ENCODE assay signal across 8 cellular contexts in the genomic region with DNA sequence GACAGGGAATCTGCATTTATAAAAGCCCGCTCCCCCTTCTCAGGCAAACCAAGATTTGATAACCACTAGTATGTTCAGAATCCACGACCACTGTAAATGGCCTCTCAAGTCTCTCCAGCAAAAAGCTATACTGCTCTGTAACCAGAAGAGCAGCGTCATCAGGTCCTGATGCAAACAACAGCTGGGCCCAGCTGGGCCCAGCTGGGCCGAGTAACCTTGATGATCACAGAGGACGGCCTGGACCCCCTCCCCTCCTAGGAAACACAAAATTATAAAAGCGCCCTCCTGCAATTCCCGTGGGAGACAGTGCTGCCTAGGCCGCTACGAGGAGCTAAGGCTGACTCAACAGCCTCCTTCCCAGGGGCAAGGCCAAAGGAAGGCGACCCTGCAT. TPM values are rescaled to one million over a fixed set of nuclear protein-coding genes. Genes with fewer than 3 reads are reported as not detected.
A peak's percentile ranks its signal among the peaks of the same experiment; 100 is the strongest.
DNase-seq lines count a peak whose midpoint lies in the region; ATAC-seq and TF ChIP-seq lines count a peak whose summit lies in the region.

No MANE protein-coding gene starts in this region.

- peak; percentile 23; the same call in 1 of the 2 replicates for TF ChIP-seq CTCF in PC-3 (conservative IDR thresholded peaks at IDR 0.05; ENCODE audit: low read depth, low read length)
- TF ChIP-seq CTCF in epithelial cell of proximal tubule (conservative IDR thresholded peaks at IDR 0.05; ENCODE audit: low read depth, low read length) = no peak
- TF ChIP-seq CTCF in parathyroid adenoma (IDR thresholded peaks at IDR 0.05) = no peak

- peaks cover 34% of the 10 kb centered on the region for H4K20me1 ChIP-seq in PC-3 (ENCODE audit: low read length)

- H3K9me3 ChIP-seq in PC-3 (ENCODE audit: low read length) (no peaks in the 10 kb centered on the region), parathyroid adenoma (ENCODE audit: control insufficient read depth, low read length) (no peaks in the 10 kb centered on the region)

- H3K27me3 ChIP-seq in PC-3 (ENCODE audit: low read length) (no peaks in the 10 kb centered on the region), parathyroid adenoma (ENCODE audit: control insufficient read depth, insufficient read depth, low read length) (no peaks in the 10 kb centered on the region)

- H3K27ac ChIP-seq in PC-3 (ENCODE audit: low read length) = peak overlapping the region; percentile 60
- H3K27ac ChIP-seq in parathyroid adenoma = peak overlapping the region; percentile 92

- peak overlapping the region; percentile 76 for H2AFZ ChIP-seq in PC-3 (ENCODE audit: low read length)
- peak overlapping the region; percentile 100 for H2AFZ ChIP-seq in parathyroid adenoma

- H3F3A ChIP-seq in PC-3 (ENCODE audit: low read length, unreplicated experiment) = no peaks in the 10 kb centered on the region

- H3K4me2 ChIP-seq in PC-3 (ENCODE audit: low read length) (peak overlapping the region; percentile 91), parathyroid adenoma (ENCODE audit: low read length) (peak overlapping the region; percentile 96)

- POLR2A ChIA-PET in PC-3 (lab: Charles Lee; ENCODE audit: unreplicated experiment) = interaction anchor here (0.6 kb wide), 1 partner anchor 87 kb away, joined by 3 read pairs; no protein-coding TSS in a partner anchor

- no peaks in the 10 kb centered on the region for H3K9me2 ChIP-seq in PC-3 (replicated peaks; ENCODE audit: low read length)

- H3K36me3 ChIP-seq in PC-3 (ENCODE audit: low read depth, low read length) (peaks cover 27% of the 10 kb centered on the region), parathyroid adenoma (ENCODE audit: control insufficient read depth, insufficient read depth, low read length) (no peaks in the 10 kb centered on the region)

- peak overlapping the region; percentile 79 for H3K4me3 ChIP-seq in PC-3 (ENCODE audit: low read length)
- H3K4me3 ChIP-seq in epithelial cell of proximal tubule (ENCODE audit: low read depth, low read length) = peak overlapping the region; percentile 77
- H3K4me3 ChIP-seq in parathyroid adenoma (ENCODE audit: low read depth, low read length) = peak overlapping the region; percentile 84

- no peak for DNase-seq in PC-3
- DNase-seq in epithelial cell of proximal tubule (ENCODE audit: low read depth) = no peak
- no peak for DNase-seq in mucosa of gallbladder (ENCODE audit: low spot score)
- no peak for DNase-seq in epidermal melanocyte (ENCODE audit: insufficient read length, low spot score)

- intact Hi-C loops in PC-3 (cut with micrococcal nuclease) = loop anchor here (1.0 kb wide), 1 partner anchor 71 kb away; no protein-coding TSS in a partner anchor

- H3K79me2 ChIP-seq in PC-3 (ENCODE audit: low read length) (peaks cover 44% of the 10 kb centered on the region), parathyroid adenoma (peaks cover 4% of the 10 kb centered on the region)

- H3K4me1 ChIP-seq in PC-3 (ENCODE audit: insufficient read depth, low read length) (peaks cover 37% of the 10 kb centered on the region), parathyroid adenoma (no peaks in the 10 kb centered on the region)

- H3K9ac ChIP-seq in PC-3 (ENCODE audit: low read length) (peak overlapping the region; percentile 77), parathyroid adenoma (peak overlapping the region; percentile 49)

- peak; percentile 1 for ATAC-seq in GM21619 (IDR thresholded peaks at IDR 0.05; ENCODE audit: unreplicated experiment)
- ATAC-seq in PC-3 = no peak
- no peak for ATAC-seq in GM21423 (IDR thresholded peaks at IDR 0.05; ENCODE audit: unreplicated experiment)
- no peak for ATAC-seq in HG03457 (IDR thresholded peaks at IDR 0.05; ENCODE audit: unreplicated experiment)

- BruUV-seq in PC-3 (replicated peaks; lab: Mats Ljungman, UMichigan) = TSS peak; percentile 85

- CTCF ChIA-PET in PC-3 (lab: Charles Lee) = no interaction called here

RNA-seq across cellular contexts. Expression of a gene that starts 0.5 kb away (rescaled TPM):
- 107 and 129 TPM in 2 replicates for total RNA-seq in PC-3 (2014; rRNA removed)
- 19.8 and 22.8 TPM in 2 replicates for total RNA-seq in epithelial cell of proximal tubule
- 21.2 TPM for total RNA-seq in mucosa of gallbladder

RNA-seq across cellular contexts. Expression of a gene that starts 12.2 kb away (rescaled TPM):
- total RNA-seq in PC-3 (2014; rRNA removed) (2.7 and 2.8 TPM in 2 replicates), epithelial cell of proximal tubule (0.06 TPM in 1 of 2 replicates, not detected in the other), mucosa of gallbladder (19.3 TPM)
